Comparison of ENCODE assay signal across 15 cellular contexts in genomic region chr2:88885275-88885674, GRCh38.
A peak's percentile ranks its signal among the peaks of the same experiment; 100 is the strongest.
DNase-seq lines count a peak whose midpoint lies in the region; ATAC-seq and TF ChIP-seq lines count a peak whose summit lies in the region.
"Had no signal": no experiment of that assay in that cellular context is flagged by ENCODE, and none has a peak within 500 bp of the region (broad histone marks: within the 10 kb centered on the region; RNA-seq: fewer than 3 reads in every experiment).

No MANE protein-coding gene starts in this region.

- no peak overlapping the region for H3K27ac Mint-ChIP-seq in GM23338
- H3K27ac Mint-ChIP-seq: brain; CD8-positive, alpha-beta T cell had no signal

- no peak overlapping the region for H3K27ac ChIP-seq in GM23338 (ENCODE audit: low read depth)
- H3K27ac ChIP-seq: RWPE1, thoracic aorta had no signal

- no peaks in the 10 kb centered on the region for H3K36me3 ChIP-seq in GM23338 (ENCODE audit: insufficient read depth)
- H3K36me3 ChIP-seq: thoracic aorta had no signal

- TF ChIP-seq CTCF in GM23338 (conservative IDR thresholded peaks at IDR 0.05; ENCODE audit: low read depth in 2 of 2) (no peak), lower leg skin (IDR thresholded peaks at IDR 0.05) (no peak)

- H3K4me1 Mint-ChIP-seq in GM23338: peaks cover 11% of the 10 kb centered on the region
- H3K4me1 Mint-ChIP-seq: brain had no signal

- no peaks in the 10 kb centered on the region for H3K79me2 ChIP-seq in GM23338 (replicated peaks; ENCODE audit: insufficient read depth)

- H3K27me3 ChIP-seq in GM23338 (ENCODE audit: insufficient read depth): no peaks in the 10 kb centered on the region

- peak overlapping the region; percentile 39; the same call in 1 of the 2 replicates for H2AFZ ChIP-seq in GM23338

- no peaks in the 10 kb centered on the region for H3K9me3 Mint-ChIP-seq in GM23338
- H3K9me3 Mint-ChIP-seq: brain; CD8-positive, alpha-beta T cell had no signal

- no peak overlapping the region for H3K4me2 ChIP-seq in GM23338

- ATAC-seq in GM23338 (no peak), HG03378 (IDR thresholded peaks at IDR 0.05; ENCODE audit: unreplicated experiment) (peak; percentile 69)
- ATAC-seq: CD8-positive, alpha-beta T cell had no signal

- no peaks in the 10 kb centered on the region for H4K20me1 ChIP-seq in GM23338 (replicated peaks; ENCODE audit: insufficient read depth)

- H3K9me2 ChIP-seq in GM23338 (ENCODE audit: insufficient read depth): no peaks in the 10 kb centered on the region

- TF ChIP-seq POLR2A in GM19193 (IDR thresholded peaks at IDR 0.05; ENCODE audit: extremely low read depth, insufficient read depth, insufficient read length) (peak; percentile 88), lower leg skin (IDR thresholded peaks at IDR 0.05) (no peak)

- H3K4me3 ChIP-seq in GM23338: no peak overlapping the region
- H3K4me3 ChIP-seq in lower leg skin (ENCODE audit: low read depth, poor library complexity, severe bottlenecking): no peak overlapping the region
- H3K4me3 ChIP-seq: thoracic aorta had no signal

- DNase-seq in GM23338 (ENCODE audit: low spot score): no peak
- no peak for DNase-seq in activated CD8-positive, alpha-beta memory T cell treated with anti-CD3 and anti-CD28 coated beads, Interleukin-2, amount 50 U/mL, for 4 hours
- no peak for DNase-seq in lower leg skin (ENCODE audit: low spot score in 2 of 2)
- no peak for DNase-seq in activated CD8-positive, alpha-beta memory T cell treated with anti-CD3 and anti-CD28 coated beads, Interleukin-2, amount 50 U/mL, for 48 hours
- no peak for DNase-seq in NCI-H2107 treated with DMSO at 0.1 percent for 48 hours (lab: John Stamatoyannopoulos, UW; ENCODE audit: unreplicated experiment)
- DNase-seq: activated CD4-positive, alpha-beta T cell treated with anti-CD3 and anti-CD28 coated beads, Interleukin-2, amount 50 U/mL, for 48 hours; CD8-positive, alpha-beta T cell; midbrain; NCI-H1436 treated with DMSO at 0.1 percent for 48 hours; stimulated activated CD4-positive, alpha-beta T cell treated with anti-CD3 and anti-CD28 coated beads, Interleukin-12 subunit alpha, Interleukin-12 subunit beta, amount 100 ng/mL, for 4 hours had no signal

- no peaks in the 10 kb centered on the region for H3K36me3 Mint-ChIP-seq in GM23338 (ENCODE audit: low read depth)
- H3K36me3 Mint-ChIP-seq: brain; CD8-positive, alpha-beta T cell had no signal

- H3K4me3 Mint-ChIP-seq in GM23338: no peak overlapping the region
- H3K4me3 Mint-ChIP-seq: brain; CD8-positive, alpha-beta T cell had no signal

- no peaks in the 10 kb centered on the region for H3K4me1 ChIP-seq in GM23338 (ENCODE audit: insufficient read depth)

- peaks cover 2% of the 10 kb centered on the region for H3K27me3 Mint-ChIP-seq in GM23338 (ENCODE audit: insufficient read depth, low read depth, poor library complexity)
- H3K27me3 Mint-ChIP-seq: brain had no signal

- intact Hi-C loops in lower leg skin (cut with DNase I; ENCODE audit: low total_unique reads): no loop called here

- no peaks in the 10 kb centered on the region for H3F3A ChIP-seq in GM23338 (replicated peaks; ENCODE audit: low read depth)

- 37 to 57% methylated on average over 3 of the region's 3 CpGs for WGBS in lower leg skin, 2 donors

TF ChIP-seq in GM23338, 12 proteins besides CTCF, POLR2A, EP300 and RAD21:
- no peak for TF ChIP-seq NANOG (IDR thresholded peaks at IDR 0.05; ENCODE audit: borderline replicate concordance)
- TF ChIP-seq EZH2 (IDR thresholded peaks at IDR 0.05; ENCODE audit: low read depth, unreplicated experiment): no peak
- TF ChIP-seq ZNF462 (CRISPR knock-in tag; IDR thresholded peaks at IDR 0.05): no peak
- no peak for TF ChIP-seq POLR2AphosphoS5 (IDR thresholded peaks at IDR 0.05; ENCODE audit: low read depth)
- TF ChIP-seq ZNF114 (CRISPR knock-in tag; IDR thresholded peaks at IDR 0.05): no peak
- no peak for TF ChIP-seq STAT1 (IDR thresholded peaks at IDR 0.05; ENCODE audit: unreplicated experiment)
- TF ChIP-seq JUNB (IDR thresholded peaks at IDR 0.05; ENCODE audit: unreplicated experiment): no peak
- no peak for TF ChIP-seq ZNF331 (CRISPR knock-in tag; IDR thresholded peaks at IDR 0.05; ENCODE audit: low read depth)
- TF ChIP-seq REST (IDR thresholded peaks at IDR 0.05; ENCODE audit: unreplicated experiment): no peak
- TF ChIP-seq CREB1 (CRISPR knock-in tag; IDR thresholded peaks at IDR 0.05; ENCODE audit: low read depth): no peak
